ENCODE assay signal across 14 cellular contexts in genomic region chr5:149544199-149544472, GRCh38. TPM values are rescaled to one million over a fixed set of nuclear protein-coding genes. Genes with fewer than 3 reads are reported as not detected.
DNase-seq lines count a peak whose midpoint lies in the region; ATAC-seq, FAIRE-seq and TF ChIP-seq lines count a peak whose summit lies in the region.
"Had no signal": no experiment of that assay in that cellular context is flagged by ENCODE, and none has a peak within 500 bp of the region (broad histone marks: within the 10 kb centered on the region; RNA-seq: fewer than 3 reads in every experiment).

No MANE protein-coding gene starts in this region.

- no peak for TF ChIP-seq CTCF in transverse colon (IDR thresholded peaks at IDR 0.05)

- 51 to 72% methylated on average over 3 of the region's 3 CpGs for WGBS in transverse colon (ENCODE audit: low coverage in 1 of 2), 2 donors

- ATAC-seq in central memory CD8-positive, alpha-beta T cell (replicated peaks; ENCODE audit: extremely low read depth, poor library complexity, severe bottlenecking) = no peak
- ATAC-seq in HG02970 (IDR thresholded peaks at IDR 0.05; ENCODE audit: low FRiP score, unreplicated experiment) = no peak

- H3K36me3 Mint-ChIP-seq in activated naive CD8-positive, alpha-beta T cell = peaks cover 18% of the 10 kb centered on the region
- H3K36me3 Mint-ChIP-seq in activated naive CD8-positive, alpha-beta T cell treated with anti-CD3 and anti-CD28 coated beads for 36 hours = peaks cover 50% of the 10 kb centered on the region
- H3K36me3 Mint-ChIP-seq in central memory CD8-positive, alpha-beta T cell (ENCODE audit: insufficient read depth) = peaks cover 61% of the 10 kb centered on the region

- in situ Hi-C loops in transverse colon (cut with MboI; ENCODE audit: low pct_ligation_motif_present in 1 of 4, low pct_unique_long_range_greater_than_20kb in 1 of 4, low sequenced_read_pairs in 3 of 4) = no loop called here

- H3K4me3 ChIP-seq in muscle layer of duodenum (ENCODE audit: low read depth in 1 of 2, low read length in 2 of 2) (peak overlapping the region; percentile 2 to 38), transverse colon (no peak overlapping the region)
- H3K4me3 ChIP-seq: vagina had no signal

- H3K9me3 ChIP-seq in muscle layer of duodenum (ENCODE audit: control insufficient read depth in 1 of 2, low read length in 2 of 2) (no peaks in the 10 kb centered on the region), transverse colon (no peaks in the 10 kb centered on the region)
- H3K9me3 ChIP-seq: vagina had no signal

- no peak for FAIRE-seq in RCC 7860 (lab: Jason Lieb, UNC)

- no peaks in the 10 kb centered on the region for H3K27me3 Mint-ChIP-seq in activated naive CD8-positive, alpha-beta T cell
- no peaks in the 10 kb centered on the region for H3K27me3 Mint-ChIP-seq in activated naive CD8-positive, alpha-beta T cell treated with anti-CD3 and anti-CD28 coated beads for 36 hours
- no peaks in the 10 kb centered on the region for H3K27me3 Mint-ChIP-seq in central memory CD8-positive, alpha-beta T cell
- H3K27me3 Mint-ChIP-seq: activated B cell treated with CpG ODN at 0.5 μM for 24 hours had no signal

- H3K4me3 Mint-ChIP-seq in activated naive CD8-positive, alpha-beta T cell = no peak overlapping the region
- H3K4me3 Mint-ChIP-seq in activated naive CD8-positive, alpha-beta T cell treated with anti-CD3 and anti-CD28 coated beads for 36 hours = no peak overlapping the region
- no peak overlapping the region for H3K4me3 Mint-ChIP-seq in central memory CD8-positive, alpha-beta T cell
- H3K4me3 Mint-ChIP-seq: activated B cell treated with CpG ODN at 0.5 μM for 24 hours, nephron had no signal

- no peak for DNase-seq in activated naive CD8-positive, alpha-beta T cell treated with anti-CD3 and anti-CD28 coated beads for 36 hours
- DNase-seq in central memory CD8-positive, alpha-beta T cell (ENCODE audit: low spot score in 2 of 2) = no peak
- DNase-seq in transverse colon (no peak), SKM-1 (lab: John Stamatoyannopoulos, UW; ENCODE audit: unreplicated experiment) (no peak), RCC 7860 (ENCODE audit: low spot score) (no peak)
- DNase-seq: activated B cell treated with CpG ODN at 0.5 μM for 24 hours, EL, HFFc6, NCI-H1436 treated with DMSO at 0.1 percent for 48 hours had no signal

- no peaks in the 10 kb centered on the region for H3K9me3 Mint-ChIP-seq in activated naive CD8-positive, alpha-beta T cell (ENCODE audit: low read depth)
- no peaks in the 10 kb centered on the region for H3K9me3 Mint-ChIP-seq in activated naive CD8-positive, alpha-beta T cell treated with anti-CD3 and anti-CD28 coated beads for 36 hours
- H3K9me3 Mint-ChIP-seq in central memory CD8-positive, alpha-beta T cell = no peaks in the 10 kb centered on the region
- H3K9me3 Mint-ChIP-seq: activated B cell treated with CpG ODN at 0.5 μM for 24 hours, HFFc6, nephron had no signal

- intact Hi-C loops in transverse colon (cut with DNase I; ENCODE audit: low total_unique reads) = no loop called here

- TF ChIP-seq EP300 in transverse colon (IDR thresholded peaks at IDR 0.05; ENCODE audit: low read depth) = no peak

- H3K27ac Mint-ChIP-seq in activated naive CD8-positive, alpha-beta T cell = peak overlapping the region; percentile 16
- H3K27ac Mint-ChIP-seq in activated naive CD8-positive, alpha-beta T cell treated with anti-CD3 and anti-CD28 coated beads for 36 hours = no peak overlapping the region
- peak overlapping the region; percentile 89 for H3K27ac Mint-ChIP-seq in central memory CD8-positive, alpha-beta T cell (ENCODE audit: low read depth)
- H3K27ac Mint-ChIP-seq: activated B cell treated with CpG ODN at 0.5 μM for 24 hours had no signal

- no peaks in the 10 kb centered on the region for H3K27me3 ChIP-seq in muscle layer of duodenum (ENCODE audit: low read depth, low read length)
- no peaks in the 10 kb centered on the region for H3K27me3 ChIP-seq in transverse colon
- H3K27me3 ChIP-seq: vagina had no signal

- peaks cover 69% of the 10 kb centered on the region for H3K4me1 Mint-ChIP-seq in activated naive CD8-positive, alpha-beta T cell (ENCODE audit: low read depth)
- peaks cover 62% of the 10 kb centered on the region for H3K4me1 Mint-ChIP-seq in activated naive CD8-positive, alpha-beta T cell treated with anti-CD3 and anti-CD28 coated beads for 36 hours
- H3K4me1 Mint-ChIP-seq in central memory CD8-positive, alpha-beta T cell = peaks cover 56% of the 10 kb centered on the region

- no peak overlapping the region for H3K27ac ChIP-seq in muscle layer of duodenum (ENCODE audit: low read length)
- H3K27ac ChIP-seq in transverse colon = peak overlapping the region; percentile 35 to 99 (median 46)
- H3K27ac ChIP-seq: vagina had no signal

- H3K4me1 ChIP-seq in muscle layer of duodenum (ENCODE audit: control insufficient read depth in 1 of 2, insufficient read depth in 2 of 2, low read length in 2 of 2) (peaks cover 21 to 71% of the 10 kb centered on the region in 2 donors), transverse colon (peaks cover 44 to 87% (median 67%) of the 10 kb centered on the region in 4 donors)

- H3K36me3 ChIP-seq in muscle layer of duodenum (ENCODE audit: control insufficient read depth in 1 of 2, insufficient read depth in 2 of 2, low read length in 2 of 2) (peaks cover 17 to 19% of the 10 kb centered on the region in 2 donors), transverse colon (peaks cover 0 to 20% (median 9%) of the 10 kb centered on the region in 4 donors)

- no peak for TF ChIP-seq POLR2A in transverse colon (IDR thresholded peaks at IDR 0.05)

RNA-seq across cellular contexts. Expression of gene CSNK1A1, which starts 7.1 kb away (rescaled TPM):
- 100 to 1,000 TPM; 182 to 185 TPM for total RNA-seq in activated naive CD8-positive, alpha-beta T cell treated with anti-CD3 and anti-CD28 coated beads for 36 hours
- total RNA-seq in transverse colon = 100 to 1,000 TPM; 159 to 260 (median 184) TPM

RNA-seq across cellular contexts. Expression of gene ARHGEF37, which starts 37.2 kb away (rescaled TPM):
- total RNA-seq in activated naive CD8-positive, alpha-beta T cell treated with anti-CD3 and anti-CD28 coated beads for 36 hours = 1 to 10 TPM; 1.4 to 2.3 TPM
- total RNA-seq in transverse colon = 10 to 100 TPM; 14.2 to 27.5 (median 21.7) TPM

Comparison
In these comparisons a context has a peak if more than half of its experiments do, and no peak if none do; other contexts are left out.
1. H3K4me3 ChIP-seq: peak in muscle layer of duodenum (2 of 2); none in transverse colon (0 of 4).
2. RNA of gene ARHGEF37, which starts 37.2 kb away (total RNA-seq): 14.2 to 27.5 TPM in transverse colon; 1.4 to 2.3 TPM in activated naive CD8-positive, alpha-beta T cell treated with anti-CD3 and anti-CD28 coated beads for 36 hours; every median in the first group is over 4 times any median in the second.